In genomic region chr7:87465534-87465880, GRCh38 we compare ENCODE assay signal across 4 cellular contexts. TPM values are rescaled to one million over a fixed set of nuclear protein-coding genes. Genes with fewer than 3 reads are reported as not detected.
"Had no signal": no experiment of that assay in that cellular context is flagged by ENCODE, and none has a peak within 500 bp of the region (broad histone marks: within the 10 kb centered on the region; RNA-seq: fewer than 3 reads in every experiment).

No MANE protein-coding gene starts in this region.

RNA-seq across cellular contexts. Expression of gene ABCB4, which starts 10.0 kb away (rescaled TPM):
- total RNA-seq: activated CD4-positive, alpha-beta T cell treated with anti-CD3 and anti-CD28 coated beads, Interleukin-2, amount 10 ng/mL, durations not matched to agents 7 days and 5 days; activated CD8-positive, alpha-beta T cell treated with anti-CD3 and anti-CD28 coated beads, Interleukin-2, amount 10 ng/mL, durations not matched to agents 7 days and 5 days; activated T-helper 2 cell treated with anti-CD3 and anti-CD28 coated beads, Interferon-gamma antibody, Interleukin-2, Interleukin-4, amounts not matched to agents 10 μg/mL and 5 μg/mL and 100 μg/mL, durations not matched to agents 14 hours and 24 hours and 36 hours; ascending aorta had no signal
